ENCODE assay signal across 1 cellular context in genomic region chr1:231194843-231195516, GRCh38.
TF ChIP-seq lines count a peak whose summit lies in the region.

No MANE protein-coding gene starts in this region.

TF ChIP-seq in HepG2, 621 proteins besides CTCF, POLR2A, EP300 and RAD21 (continued from another document and continues in another):
- TF ChIP-seq ZNF574 (CRISPR knock-in tag; IDR thresholded peaks at IDR 0.05) = no peak
- TF ChIP-seq ELF4 (CRISPR knock-in tag; IDR thresholded peaks at IDR 0.05; ENCODE audit: borderline replicate concordance) = no peak
- TF ChIP-seq, protein P1, sequence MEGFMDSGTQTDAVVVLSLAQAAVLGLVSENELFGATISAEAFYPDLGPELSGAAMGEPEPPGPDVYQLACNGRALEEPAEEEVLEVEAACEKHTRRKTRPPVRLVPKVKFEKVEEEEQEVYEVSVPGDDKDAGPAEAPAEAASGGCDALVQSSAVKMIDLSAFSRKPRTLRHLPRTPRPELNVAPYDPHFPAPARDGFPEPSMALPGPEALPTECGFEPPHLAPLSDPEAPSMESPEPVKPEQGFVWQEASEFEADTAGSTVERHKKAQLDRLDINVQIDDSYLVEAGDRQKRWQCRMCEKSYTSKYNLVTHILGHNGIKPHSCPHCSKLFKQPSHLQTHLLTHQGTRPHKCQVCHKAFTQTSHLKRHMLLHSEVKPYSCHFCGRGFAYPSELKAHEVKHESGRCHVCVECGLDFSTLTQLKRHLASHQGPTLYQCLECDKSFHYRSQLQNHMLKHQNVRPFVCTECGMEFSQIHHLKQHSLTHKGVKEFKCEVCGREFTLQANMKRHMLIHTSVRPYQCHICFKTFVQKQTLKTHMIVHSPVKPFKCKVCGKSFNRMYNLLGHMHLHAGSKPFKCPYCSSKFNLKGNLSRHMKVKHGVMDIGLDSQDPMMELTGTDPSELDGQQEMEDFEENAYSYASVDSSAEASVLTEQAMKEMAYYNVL (CRISPR knock-in tag; IDR thresholded peaks at IDR 0.05; ENCODE audit: borderline replicate concordance) = peak; percentile 65
- no peak for TF ChIP-seq ZNF780A (CRISPR knock-in tag; IDR thresholded peaks at IDR 0.05)
- no peak for TF ChIP-seq NFE2L1 (CRISPR knock-in tag; IDR thresholded peaks at IDR 0.05; ENCODE audit: borderline replicate concordance)
- no peak for TF ChIP-seq ZBTB3 (CRISPR knock-in tag; IDR thresholded peaks at IDR 0.05; ENCODE audit: borderline replicate concordance, low read depth)
- no peak for TF ChIP-seq TOE1 (CRISPR knock-in tag; IDR thresholded peaks at IDR 0.05)
- no peak for TF ChIP-seq ZNF713 (CRISPR knock-in tag; IDR thresholded peaks at IDR 0.05)
- peak; percentile 63 for TF ChIP-seq MEIS2 (CRISPR knock-in tag; IDR thresholded peaks at IDR 0.05)
- TF ChIP-seq ZNF616 (CRISPR knock-in tag; IDR thresholded peaks at IDR 0.05; ENCODE audit: low read depth) = no peak
- TF ChIP-seq RFX3 (CRISPR knock-in tag; IDR thresholded peaks at IDR 0.05) = no peak
- TF ChIP-seq NCOA2 (CRISPR knock-in tag; IDR thresholded peaks at IDR 0.05) = peak; percentile 85
- no peak for TF ChIP-seq TRAFD1 (CRISPR knock-in tag; IDR thresholded peaks at IDR 0.05; ENCODE audit: borderline replicate concordance)
- no peak for TF ChIP-seq ZNF33B (CRISPR knock-in tag; IDR thresholded peaks at IDR 0.05)
- TF ChIP-seq, protein P2, sequence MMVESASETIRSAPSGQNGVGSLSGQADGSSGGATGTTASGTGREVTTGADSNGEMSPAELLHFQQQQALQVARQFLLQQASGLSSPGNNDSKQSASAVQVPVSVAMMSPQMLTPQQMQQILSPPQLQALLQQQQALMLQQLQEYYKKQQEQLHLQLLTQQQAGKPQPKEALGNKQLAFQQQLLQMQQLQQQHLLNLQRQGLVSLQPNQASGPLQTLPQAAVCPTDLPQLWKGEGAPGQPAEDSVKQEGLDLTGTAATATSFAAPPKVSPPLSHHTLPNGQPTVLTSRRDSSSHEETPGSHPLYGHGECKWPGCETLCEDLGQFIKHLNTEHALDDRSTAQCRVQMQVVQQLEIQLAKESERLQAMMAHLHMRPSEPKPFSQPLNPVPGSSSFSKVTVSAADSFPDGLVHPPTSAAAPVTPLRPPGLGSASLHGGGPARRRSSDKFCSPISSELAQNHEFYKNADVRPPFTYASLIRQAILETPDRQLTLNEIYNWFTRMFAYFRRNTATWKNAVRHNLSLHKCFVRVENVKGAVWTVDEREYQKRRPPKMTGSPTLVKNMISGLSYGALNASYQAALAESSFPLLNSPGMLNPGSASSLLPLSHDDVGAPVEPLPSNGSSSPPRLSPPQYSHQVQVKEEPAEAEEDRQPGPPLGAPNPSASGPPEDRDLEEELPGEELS (CRISPR knock-in tag; IDR thresholded peaks at IDR 0.05) = peak; percentile 74
- TF ChIP-seq ZNF569 (CRISPR knock-in tag; IDR thresholded peaks at IDR 0.05; ENCODE audit: borderline replicate concordance) = no peak
- TF ChIP-seq PCBP2 (optimal IDR thresholded peaks at IDR 0.05; ENCODE audit: low read depth, low read length, poor library complexity, severe bottlenecking) = no peak
- no peak for TF ChIP-seq FOXA1 (IDR thresholded peaks at IDR 0.05)
- TF ChIP-seq FOXA1 (CRISPR knock-in tag; IDR thresholded peaks at IDR 0.05) = peak; percentile 83
- TF ChIP-seq REL (CRISPR knock-in tag; conservative IDR thresholded peaks at IDR 0.05) = no peak
- no peak for TF ChIP-seq JUN (CRISPR knock-in tag; IDR thresholded peaks at IDR 0.05)
- TF ChIP-seq MXD4 (CRISPR knock-in tag; IDR thresholded peaks at IDR 0.05) = no peak
- no peak for TF ChIP-seq NCOR1 (IDR thresholded peaks at IDR 0.05; ENCODE audit: borderline replicate concordance, low read length)
- no peak for TF ChIP-seq SMYD3 (CRISPR knock-in tag; IDR thresholded peaks at IDR 0.05)
- TF ChIP-seq TARDBP (CRISPR knock-in tag; IDR thresholded peaks at IDR 0.05) = peak; percentile 78
- TF ChIP-seq JARID2 (CRISPR knock-in tag; IDR thresholded peaks at IDR 0.05; ENCODE audit: insufficient replicate concordance) = no peak
- TF ChIP-seq NFKB2 (CRISPR knock-in tag; IDR thresholded peaks at IDR 0.05; ENCODE audit: borderline replicate concordance) = no peak
- TF ChIP-seq, protein P3, sequence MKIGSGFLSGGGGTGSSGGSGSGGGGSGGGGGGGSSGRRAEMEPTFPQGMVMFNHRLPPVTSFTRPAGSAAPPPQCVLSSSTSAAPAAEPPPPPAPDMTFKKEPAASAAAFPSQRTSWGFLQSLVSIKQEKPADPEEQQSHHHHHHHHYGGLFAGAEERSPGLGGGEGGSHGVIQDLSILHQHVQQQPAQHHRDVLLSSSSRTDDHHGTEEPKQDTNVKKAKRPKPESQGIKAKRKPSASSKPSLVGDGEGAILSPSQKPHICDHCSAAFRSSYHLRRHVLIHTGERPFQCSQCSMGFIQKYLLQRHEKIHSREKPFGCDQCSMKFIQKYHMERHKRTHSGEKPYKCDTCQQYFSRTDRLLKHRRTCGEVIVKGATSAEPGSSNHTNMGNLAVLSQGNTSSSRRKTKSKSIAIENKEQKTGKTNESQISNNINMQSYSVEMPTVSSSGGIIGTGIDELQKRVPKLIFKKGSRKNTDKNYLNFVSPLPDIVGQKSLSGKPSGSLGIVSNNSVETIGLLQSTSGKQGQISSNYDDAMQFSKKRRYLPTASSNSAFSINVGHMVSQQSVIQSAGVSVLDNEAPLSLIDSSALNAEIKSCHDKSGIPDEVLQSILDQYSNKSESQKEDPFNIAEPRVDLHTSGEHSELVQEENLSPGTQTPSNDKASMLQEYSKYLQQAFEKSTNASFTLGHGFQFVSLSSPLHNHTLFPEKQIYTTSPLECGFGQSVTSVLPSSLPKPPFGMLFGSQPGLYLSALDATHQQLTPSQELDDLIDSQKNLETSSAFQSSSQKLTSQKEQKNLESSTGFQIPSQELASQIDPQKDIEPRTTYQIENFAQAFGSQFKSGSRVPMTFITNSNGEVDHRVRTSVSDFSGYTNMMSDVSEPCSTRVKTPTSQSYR (CRISPR knock-in tag; IDR thresholded peaks at IDR 0.05; ENCODE audit: borderline replicate concordance) = no peak; the same call in 1 of the 2 replicates
- TF ChIP-seq EED (CRISPR knock-in tag; IDR thresholded peaks at IDR 0.05) = no peak
- peak; percentile 96; the same call in 1 of the 2 replicates for TF ChIP-seq HMG20A (CRISPR knock-in tag; IDR thresholded peaks at IDR 0.05; ENCODE audit: borderline replicate concordance)
- 0 out of 2 replicates have a peak, but pooled peaks have one; percentile 45 for TF ChIP-seq PBX2 (CRISPR knock-in tag; IDR thresholded peaks at IDR 0.05)
- TF ChIP-seq ZNF552 (CRISPR knock-in tag; IDR thresholded peaks at IDR 0.05; ENCODE audit: borderline replicate concordance) = no peak
- peak; percentile 47; the same call in 1 of the 2 replicates for TF ChIP-seq FOXK1 (CRISPR knock-in tag; IDR thresholded peaks at IDR 0.05; ENCODE audit: borderline replicate concordance, low read depth)
- no peak for TF ChIP-seq NR3C1 (CRISPR knock-in tag; IDR thresholded peaks at IDR 0.05)
- peak in 1 of 2 experiments; percentile 66; a peak in 1 of 4 replicates for TF ChIP-seq ATF4 (CRISPR knock-in tag; IDR thresholded peaks at IDR 0.05)
- no peak for TF ChIP-seq HNRNPL (IDR thresholded peaks at IDR 0.05; ENCODE audit: low read depth, low read length)
- TF ChIP-seq, protein P4, sequence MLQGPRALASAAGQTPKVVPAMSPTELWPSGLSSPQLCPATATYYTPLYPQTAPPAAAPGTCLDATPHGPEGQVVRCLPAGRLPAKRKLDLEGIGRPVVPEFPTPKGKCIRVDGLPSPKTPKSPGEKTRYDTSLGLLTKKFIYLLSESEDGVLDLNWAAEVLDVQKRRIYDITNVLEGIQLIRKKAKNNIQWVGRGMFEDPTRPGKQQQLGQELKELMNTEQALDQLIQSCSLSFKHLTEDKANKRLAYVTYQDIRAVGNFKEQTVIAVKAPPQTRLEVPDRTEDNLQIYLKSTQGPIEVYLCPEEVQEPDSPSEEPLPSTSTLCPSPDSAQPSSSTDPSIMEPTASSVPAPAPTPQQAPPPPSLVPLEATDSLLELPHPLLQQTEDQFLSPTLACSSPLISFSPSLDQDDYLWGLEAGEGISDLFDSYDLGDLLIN (CRISPR knock-in tag; IDR thresholded peaks at IDR 0.05; ENCODE audit: borderline replicate concordance) = no peak
- no peak for TF ChIP-seq BRCA1 (CRISPR knock-in tag; IDR thresholded peaks at IDR 0.05)
- TF ChIP-seq TCF7L2 (IDR thresholded peaks at IDR 0.05; ENCODE audit: low read depth, low read length) = no peak
- TF ChIP-seq ZNF598 (CRISPR knock-in tag; IDR thresholded peaks at IDR 0.05; ENCODE audit: borderline replicate concordance) = no peak
- no peak for TF ChIP-seq BATF2 (CRISPR knock-in tag; IDR thresholded peaks at IDR 0.05)
- 0 out of 2 replicates have a peak, but pooled peaks have one; percentile 42 for TF ChIP-seq IRF2 (CRISPR knock-in tag; IDR thresholded peaks at IDR 0.05)
- TF ChIP-seq E2F5 (CRISPR knock-in tag; conservative IDR thresholded peaks at IDR 0.05) = no peak
- TF ChIP-seq JUND (CRISPR knock-in tag; IDR thresholded peaks at IDR 0.05) = 0 out of 2 replicates have a peak, but pooled peaks have one; percentile 58
- TF ChIP-seq NFE2 (CRISPR knock-in tag; IDR thresholded peaks at IDR 0.05) = no peak
- TF ChIP-seq ZNF850 (CRISPR knock-in tag; conservative IDR thresholded peaks at IDR 0.05) = no peak
- TF ChIP-seq ZNF879 (CRISPR knock-in tag; IDR thresholded peaks at IDR 0.05) = no peak
- no peak for TF ChIP-seq SIN3A (IDR thresholded peaks at IDR 0.05; ENCODE audit: borderline replicate concordance, low read depth, low read length)
